In the genomic region with DNA sequence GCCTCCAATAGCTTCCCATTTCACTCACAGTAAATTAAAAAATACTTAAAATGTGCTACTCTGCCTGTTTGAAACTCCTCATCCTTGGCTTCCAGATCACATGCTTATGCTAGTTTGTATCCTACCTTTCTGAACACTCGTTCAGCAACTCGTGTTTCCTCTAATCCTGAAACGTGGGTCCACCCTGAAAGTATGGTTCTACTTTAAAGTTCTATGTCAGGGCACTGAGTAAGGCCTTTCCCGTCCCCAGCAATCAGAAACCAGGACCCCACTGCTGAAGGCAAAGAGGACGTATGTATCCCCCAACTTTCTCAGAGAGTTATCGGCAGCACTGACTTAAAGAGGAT, we compare ENCODE assay signal across 8 cellular contexts. TPM values are rescaled to one million over a fixed set of nuclear protein-coding genes. Genes with fewer than 3 reads are reported as not detected.
DNase-seq lines count a peak whose midpoint lies in the region; ATAC-seq and TF ChIP-seq lines count a peak whose summit lies in the region.

No MANE protein-coding gene starts in this region.

- peak overlapping the region; percentile 98 for H3K4me3 Mint-ChIP-seq in CD8-positive, alpha-beta T cell

- peaks cover 21% of the 10 kb centered on the region for H3K36me3 Mint-ChIP-seq in CD8-positive, alpha-beta T cell

- DNase-seq in CD8-positive, alpha-beta T cell: no peak
- DNase-seq in mammary epithelial cell (no peak), mesenchymal stem cell (no peak), vagina (ENCODE audit: extremely low spot score in 2 of 2) (no peak), activated gamma-delta T cell (lab: John Stamatoyannopoulos, UW) (no peak), NCI-H2227 treated with DMSO at 0.1 percent for 48 hours (lab: John Stamatoyannopoulos, UW) (no peak), COLO829 (ENCODE audit: low spot score) (no peak)

- H3K27me3 ChIP-seq in CD8-positive, alpha-beta T cell (ENCODE audit: insufficient read depth, low read length): no peaks in the 10 kb centered on the region
- peaks cover 2% of the 10 kb centered on the region for H3K27me3 ChIP-seq in mammary epithelial cell (ENCODE audit: insufficient read depth, low read length)
- H3K27me3 ChIP-seq in mesenchymal stem cell (ENCODE audit: control insufficient read depth in 1 of 2, insufficient read depth in 1 of 2, low read length in 2 of 2): no peaks in the 10 kb centered on the region
- no peaks in the 10 kb centered on the region for H3K27me3 ChIP-seq in vagina

- peak overlapping the region; percentile 19 for H2BK120ac ChIP-seq in mesenchymal stem cell (ENCODE audit: low read depth, low read length)

- H2AK5ac ChIP-seq in mesenchymal stem cell (ENCODE audit: low read length, severe bottlenecking): no peak overlapping the region

- peak overlapping the region; percentile 40 for H2BK5ac ChIP-seq in mesenchymal stem cell (ENCODE audit: low read depth, low read length, poor library complexity, severe bottlenecking)

- H2BK15ac ChIP-seq in mesenchymal stem cell (ENCODE audit: low read depth, poor library complexity, severe bottlenecking): no peak overlapping the region

- peaks cover 29% of the 10 kb centered on the region for H3K79me2 ChIP-seq in mammary epithelial cell (ENCODE audit: insufficient read depth, low read length)

- intact Hi-C loops in CD8-positive, alpha-beta T cell (cut with DNase I, micrococcal nuclease): loop anchor here (1.0 to 10.0 kb wide), 7 partner anchors 14 to 1104 kb away; a partner anchor contains a TSS
- intact Hi-C loops in mammary epithelial cell (cut with micrococcal nuclease) (loop anchor here (5.0 kb wide), 1 partner anchor 134 kb away; no protein-coding TSS in a partner anchor), vagina (cut with DNase I) (no loop called here)

- peak; percentile 18 for ATAC-seq in CD8-positive, alpha-beta T cell

- in situ Hi-C loops in mammary epithelial cell (cut with MboI; ENCODE audit: low sequenced_read_pairs in 2 of 2): no loop called here

- peak overlapping the region; percentile 75 for H4K91ac ChIP-seq in mesenchymal stem cell (ENCODE audit: low read length)

- peak overlapping the region; percentile 87 for H3K9ac ChIP-seq in mammary epithelial cell (ENCODE audit: insufficient read depth, low read length)
- H3K9ac ChIP-seq in mesenchymal stem cell (ENCODE audit: low read length): peak overlapping the region; percentile 97

- H3K4me1 Mint-ChIP-seq in CD8-positive, alpha-beta T cell (ENCODE audit: low read depth): peaks cover 44% of the 10 kb centered on the region

- peak overlapping the region; percentile 74 to 91 for H3K18ac ChIP-seq in mesenchymal stem cell (ENCODE audit: low read depth in 1 of 2, low read length in 2 of 2)

- H3K79me1 ChIP-seq in mesenchymal stem cell (replicated peaks; ENCODE audit: low read length, poor library complexity, severe bottlenecking): peaks cover 7% of the 10 kb centered on the region

- peaks cover 14% of the 10 kb centered on the region for H3K27me3 Mint-ChIP-seq in CD8-positive, alpha-beta T cell (ENCODE audit: low read depth)

- H3K14ac ChIP-seq in mesenchymal stem cell (ENCODE audit: low read length in 2 of 2): peak overlapping the region in 1 of 2 experiments; percentile 58

- CTCF ChIA-PET in CD8-positive, alpha-beta T cell (lab: Charles Lee): interaction anchor here (0.9 to 2.5 kb wide), 4 partner anchors 8 to 135 kb away, joined by 3 to 14 read pairs (median 6); no protein-coding TSS in a partner anchor
- CTCF ChIA-PET in mammary epithelial cell (lab: Charles Lee; ENCODE audit: low non-redundant PET): interaction anchor here (0.6 kb wide), 1 partner anchor 512 kb away, joined by 3 read pairs; no protein-coding TSS in a partner anchor

- POLR2A ChIA-PET in CD8-positive, alpha-beta T cell (lab: Charles Lee): interaction anchor here (0.8 to 2.7 kb wide), 6 partner anchors 13 to 135 kb away, joined by 3 to 19 read pairs (median 5); a partner anchor contains a TSS

- no peak for TF ChIP-seq EP300 in Ishikawa (IDR thresholded peaks at IDR 0.05; ENCODE audit: borderline replicate concordance)

- no peak overlapping the region for H2BK12ac ChIP-seq in mesenchymal stem cell (ENCODE audit: low read length in 2 of 2)

- no peak for TF ChIP-seq CTCF in CD8-positive, alpha-beta T cell (IDR thresholded peaks at IDR 0.05)
- TF ChIP-seq CTCF in mammary epithelial cell (conservative IDR thresholded peaks at IDR 0.05 in 1 of 2, IDR thresholded peaks at IDR 0.05 in 1 of 2; ENCODE audit: extremely low read depth in 1 of 2, insufficient read depth in 1 of 2, low read depth in 1 of 2, low read length in 2 of 2) (no peak), vagina (IDR thresholded peaks at IDR 0.05) (no peak)

- 6% methylated on average over 6 of the region's 6 CpGs for WGBS in mammary epithelial cell (ENCODE audit: low coverage, missing lambda C conversion rate)
- 16% methylated on average over 6 of the region's 6 CpGs for WGBS in mesenchymal stem cell

- peaks cover 21% of the 10 kb centered on the region for H3K4me1 ChIP-seq in CD8-positive, alpha-beta T cell (ENCODE audit: insufficient read depth, low read length)
- peaks cover 22% of the 10 kb centered on the region for H3K4me1 ChIP-seq in mammary epithelial cell (ENCODE audit: insufficient read depth, low read length)
- no peaks in the 10 kb centered on the region for H3K4me1 ChIP-seq in mesenchymal stem cell (ENCODE audit: control insufficient read depth, insufficient read depth, low read depth, low read length)
- H3K4me1 ChIP-seq in vagina: peaks cover 30% of the 10 kb centered on the region

- H3K4me3 ChIP-seq in CD8-positive, alpha-beta T cell (ENCODE audit: low read depth, low read length): peak overlapping the region; percentile 86
- peak overlapping the region; percentile 86 to 100 (median 93) for H3K4me3 ChIP-seq in mammary epithelial cell (replicated peaks in 1 of 3; ENCODE audit: insufficient read depth in 1 of 3, low read depth in 2 of 3, low read length in 3 of 3)
- peak overlapping the region in 1 of 2 experiments; percentile 89 for H3K4me3 ChIP-seq in mesenchymal stem cell (ENCODE audit: insufficient read depth in 1 of 2, low read depth in 1 of 2, low read length in 2 of 2)
- H3K4me3 ChIP-seq in vagina: peak overlapping the region; percentile 88 to 93

- TSS peak; percentile 96 for BruUV-seq in mammary epithelial cell (replicated peaks; lab: Mats Ljungman, UMichigan)

- H3K4me2 ChIP-seq in mammary epithelial cell (ENCODE audit: insufficient read depth, low read depth, low read length) (peak overlapping the region; percentile 64), mesenchymal stem cell (ENCODE audit: low read length, poor library complexity, severe bottlenecking) (peak overlapping the region; percentile 84)

- H4K20me1 ChIP-seq in mammary epithelial cell (ENCODE audit: insufficient read depth, low read length): no peaks in the 10 kb centered on the region

- H2AFZ ChIP-seq in mammary epithelial cell (ENCODE audit: low read depth, low read length) (peak overlapping the region; percentile 99), mesenchymal stem cell (ENCODE audit: low read depth, low read length) (peak overlapping the region; percentile 87)

- dilution Hi-C loops in mammary epithelial cell (cut with HindIII; ENCODE audit: low sequenced_read_pairs): no loop called here

- H3K9me3 Mint-ChIP-seq in CD8-positive, alpha-beta T cell: no peaks in the 10 kb centered on the region

- TF ChIP-seq RAD21 in Ishikawa (IDR thresholded peaks at IDR 0.05; ENCODE audit: low read depth): no peak

- H3K4ac ChIP-seq in mesenchymal stem cell (ENCODE audit: low read depth in 1 of 2, low read length in 2 of 2): peak overlapping the region; percentile 78 to 91

- H3K27ac Mint-ChIP-seq in CD8-positive, alpha-beta T cell: peak overlapping the region; percentile 98

- H3K9me3 ChIP-seq in CD8-positive, alpha-beta T cell (ENCODE audit: low read length): no peaks in the 10 kb centered on the region
- H3K9me3 ChIP-seq in mammary epithelial cell (replicated peaks; ENCODE audit: insufficient read depth, low read length) (no peaks in the 10 kb centered on the region), mesenchymal stem cell (ENCODE audit: control insufficient read depth, low read length) (no peaks in the 10 kb centered on the region), vagina (no peaks in the 10 kb centered on the region)

- no peaks in the 10 kb centered on the region for H3K36me3 ChIP-seq in CD8-positive, alpha-beta T cell (ENCODE audit: insufficient read depth, low read length)
- peaks cover 2% of the 10 kb centered on the region for H3K36me3 ChIP-seq in mammary epithelial cell (ENCODE audit: insufficient read depth, low read length)
- H3K36me3 ChIP-seq in mesenchymal stem cell (ENCODE audit: control insufficient read depth in 1 of 2, insufficient read depth in 2 of 2, low read depth in 1 of 2, low read length in 2 of 2): peaks cover 3 to 10% of the 10 kb centered on the region in 2 experiments
- no peaks in the 10 kb centered on the region for H3K36me3 ChIP-seq in vagina

- no peak for TF ChIP-seq POLR2A in vagina (IDR thresholded peaks at IDR 0.05)

- H4K8ac ChIP-seq in mesenchymal stem cell (ENCODE audit: low read length): peak overlapping the region; percentile 99

- peak overlapping the region; percentile 66 for H3K27ac ChIP-seq in CD8-positive, alpha-beta T cell (ENCODE audit: low read depth, low read length)
- peak overlapping the region; percentile 84 for H3K27ac ChIP-seq in mammary epithelial cell (ENCODE audit: insufficient read depth, low read depth, low read length)
- peak overlapping the region; percentile 86 for H3K27ac ChIP-seq in mesenchymal stem cell (ENCODE audit: low read length, poor library complexity, severe bottlenecking)
- peak overlapping the region; percentile 79 for H3K27ac ChIP-seq in vagina

- no peak overlapping the region for H3K23ac ChIP-seq in mesenchymal stem cell (ENCODE audit: low read length in 2 of 2)

TF ChIP-seq in Ishikawa, 13 proteins besides CTCF, POLR2A, EP300 and RAD21:
- TF ChIP-seq NFIC (IDR thresholded peaks at IDR 0.05): 0 out of 2 replicates have a peak, but pooled peaks have one; percentile 3
- TF ChIP-seq, protein P1, sequence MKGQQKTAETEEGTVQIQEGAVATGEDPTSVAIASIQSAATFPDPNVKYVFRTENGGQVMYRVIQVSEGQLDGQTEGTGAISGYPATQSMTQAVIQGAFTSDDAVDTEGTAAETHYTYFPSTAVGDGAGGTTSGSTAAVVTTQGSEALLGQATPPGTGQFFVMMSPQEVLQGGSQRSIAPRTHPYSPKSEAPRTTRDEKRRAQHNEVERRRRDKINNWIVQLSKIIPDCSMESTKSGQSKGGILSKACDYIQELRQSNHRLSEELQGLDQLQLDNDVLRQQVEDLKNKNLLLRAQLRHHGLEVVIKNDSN (IDR thresholded peaks at IDR 0.05): no peak
TF ChIP-seq in Ishikawa: peak in this region for 1.

RNA-seq across cellular contexts. Expression of a gene that starts 0.4 kb away (rescaled TPM):
- 10 to 100 TPM; 14.8 to 15.9 TPM for total RNA-seq in CD8-positive, alpha-beta T cell
- total RNA-seq in mammary epithelial cell (10 to 100 TPM; 40.8 to 66.5 TPM), vagina (18.4 TPM)
- polyA plus RNA-seq in mammary epithelial cell: 23.6 TPM
- 68.2 TPM for polyA minus RNA-seq in mammary epithelial cell
- polyA plus RNA-seq in mesenchymal stem cell (2013, experiment 1 of 2): 32.4 TPM
- polyA plus RNA-seq in mesenchymal stem cell (2013, experiment 2 of 2): 34.3 TPM

RNA-seq across cellular contexts. Expression of a gene that starts 13.6 kb away (rescaled TPM):
- total RNA-seq in CD8-positive, alpha-beta T cell: under 1 TPM; 0.31 to 0.38 TPM
- total RNA-seq in mammary epithelial cell (under 1 TPM; 0.21 to 0.67 TPM), vagina (2.2 TPM)
- 0.06 TPM for polyA plus RNA-seq in mammary epithelial cell
- polyA minus RNA-seq in mammary epithelial cell: not detected
- polyA plus RNA-seq in mesenchymal stem cell (2013, experiment 1 of 2): 2.2 TPM
- polyA plus RNA-seq in mesenchymal stem cell (2013, experiment 2 of 2): 2.3 TPM
